In genomic region chr1:85992756-85993155, GRCh38 we compare ENCODE assay signal across 8 cellular contexts.
DNase-seq lines count a peak whose midpoint lies in the region; ATAC-seq and TF ChIP-seq lines count a peak whose summit lies in the region.

No MANE protein-coding gene starts in this region.

- TF ChIP-seq CTCF in AG10803 (conservative IDR thresholded peaks at IDR 0.05; ENCODE audit: low read length) (no peak), chondrocyte (IDR thresholded peaks at IDR 0.05) (no peak)

- peak overlapping the region; percentile 76 for H3K27ac Mint-ChIP-seq in chondrocyte (ENCODE audit: unreplicated experiment)
- H3K27ac Mint-ChIP-seq in stimulated activated effector memory CD8-positive, alpha-beta T cell treated with anti-CD3 and anti-CD28 coated beads, Interleukin-12 subunit alpha, Interleukin-12 subunit beta, amount 100 ng/mL, for 72 hours: no peak overlapping the region

- H3K27me3 Mint-ChIP-seq in chondrocyte (ENCODE audit: low read depth): no peaks in the 10 kb centered on the region

- H3K4me3 ChIP-seq in AG10803 (ENCODE audit: low read length): peak overlapping the region; percentile 31

- H3K36me3 Mint-ChIP-seq in chondrocyte (ENCODE audit: low read depth): peaks cover 2% of the 10 kb centered on the region
- H3K36me3 Mint-ChIP-seq in stimulated activated effector memory CD8-positive, alpha-beta T cell treated with anti-CD3 and anti-CD28 coated beads, Interleukin-12 subunit alpha, Interleukin-12 subunit beta, amount 100 ng/mL, for 72 hours: no peaks in the 10 kb centered on the region

- H3K4me3 Mint-ChIP-seq in chondrocyte (ENCODE audit: unreplicated experiment): peak overlapping the region; percentile 55
- H3K4me3 Mint-ChIP-seq in stimulated activated effector memory CD8-positive, alpha-beta T cell treated with anti-CD3 and anti-CD28 coated beads, Interleukin-12 subunit alpha, Interleukin-12 subunit beta, amount 100 ng/mL, for 72 hours: no peak overlapping the region

- peaks cover 4% of the 10 kb centered on the region for H3K9me3 Mint-ChIP-seq in chondrocyte (ENCODE audit: low read depth)
- no peaks in the 10 kb centered on the region for H3K9me3 Mint-ChIP-seq in stimulated activated effector memory CD8-positive, alpha-beta T cell treated with anti-CD3 and anti-CD28 coated beads, Interleukin-12 subunit alpha, Interleukin-12 subunit beta, amount 100 ng/mL, for 72 hours

- DNase-seq in AG10803 (ENCODE audit: low read depth) (peak; percentile 63), chondrocyte (ENCODE audit: low spot score) (no peak), NCI-H524 treated with DMSO at 0.1 percent for 48 hours (lab: John Stamatoyannopoulos, UW) (no peak), retina (no peak)
- DNase-seq in stimulated activated effector memory CD8-positive, alpha-beta T cell treated with anti-CD3 and anti-CD28 coated beads, Interleukin-12 subunit alpha, Interleukin-12 subunit beta, amount 100 ng/mL, for 72 hours (ENCODE audit: low spot score in 2 of 2): no peak
- no peak for DNase-seq in activated naive CD4-positive, alpha-beta T cell treated with anti-CD3 and anti-CD28 coated beads, Interleukin-2, amount 50 U/mL, for 16 hours

- ATAC-seq in GM21367 (IDR thresholded peaks at IDR 0.05; ENCODE audit: unreplicated experiment) (peak; percentile 34), HG03460 (IDR thresholded peaks at IDR 0.05; ENCODE audit: unreplicated experiment) (peak; percentile 66)
- no peak for ATAC-seq in stimulated activated effector memory CD8-positive, alpha-beta T cell treated with anti-CD3 and anti-CD28 coated beads, Interleukin-12 subunit alpha, Interleukin-12 subunit beta, amount 100 ng/mL, for 72 hours

- peaks cover 13% of the 10 kb centered on the region for H3K4me1 Mint-ChIP-seq in chondrocyte (ENCODE audit: low read depth)
- no peaks in the 10 kb centered on the region for H3K4me1 Mint-ChIP-seq in stimulated activated effector memory CD8-positive, alpha-beta T cell treated with anti-CD3 and anti-CD28 coated beads, Interleukin-12 subunit alpha, Interleukin-12 subunit beta, amount 100 ng/mL, for 72 hours
